8 cellular contexts compared by ENCODE assay signal in genomic region chr18:62663731-62664336, GRCh38. TPM values are rescaled to one million over a fixed set of nuclear protein-coding genes. Genes with fewer than 3 reads are reported as not detected.
DNase-seq lines count a peak whose midpoint lies in the region; ATAC-seq and TF ChIP-seq lines count a peak whose summit lies in the region.

No MANE protein-coding gene starts in this region.

- H3K9me3 Mint-ChIP-seq in WTC11: no peaks in the 10 kb centered on the region

- peak overlapping the region; percentile 45 for H3K27ac ChIP-seq in PC-9

- ATAC-seq in GM18517 (IDR thresholded peaks at IDR 0.05; ENCODE audit: unreplicated experiment): peak; percentile 86
- ATAC-seq in HG02610 (IDR thresholded peaks at IDR 0.05; ENCODE audit: unreplicated experiment): peak; percentile 97
- no peak for ATAC-seq in WTC11

- H3F3A ChIP-seq in PC-9 (ENCODE audit: insufficient read depth, low read depth): peaks cover 18% of the 10 kb centered on the region; the same call in 1 of the 2 replicates

- no peaks in the 10 kb centered on the region for H3K9me2 ChIP-seq in PC-9 (ENCODE audit: insufficient read depth)

- peaks cover 4% of the 10 kb centered on the region; the same call in 1 of the 2 replicates for H3K4me1 Mint-ChIP-seq in WTC11

- H3K4me3 ChIP-seq in PC-9: no peak overlapping the region

- H4K20me1 ChIP-seq in PC-9 (ENCODE audit: insufficient read depth): no peaks in the 10 kb centered on the region

- CTCF ChIA-PET in PC-9 (lab: Charles Lee): no interaction called here
- CTCF ChIA-PET in WTC11 (lab: Charles Lee): interaction anchor here (0.6 to 0.9 kb wide), 2 partner anchors 46 to 352 kb away, joined by 3 to 4 read pairs; no protein-coding TSS in a partner anchor

- H3K27ac Mint-ChIP-seq in WTC11: no peak overlapping the region

- peaks cover 21% of the 10 kb centered on the region for H3K4me1 ChIP-seq in PC-9 (replicated peaks; ENCODE audit: insufficient read depth)

- no peaks in the 10 kb centered on the region for H3K36me3 ChIP-seq in PC-9 (ENCODE audit: low read depth)

- peak overlapping the region; percentile 56 for H3K4me2 ChIP-seq in PC-9

- no peaks in the 10 kb centered on the region for H3K27me3 ChIP-seq in PC-9 (ENCODE audit: insufficient read depth, low read depth)

- no peaks in the 10 kb centered on the region for H3K9me3 ChIP-seq in PC-9 (ENCODE audit: insufficient read depth, low read depth)

- no peaks in the 10 kb centered on the region for H3K36me3 Mint-ChIP-seq in WTC11

- POLR2A ChIA-PET in PC-9 (lab: Charles Lee; ENCODE audit: unreplicated experiment): no interaction called here
- POLR2A ChIA-PET in WTC11 (lab: Charles Lee): no interaction called here

- peak; percentile 23 to 75 for DNase-seq in PC-9
- DNase-seq in islet precursor cell: peak; percentile 81
- DNase-seq in NCI-H1436 (lab: John Stamatoyannopoulos, UW): no peak
- no peak for DNase-seq in NCI-H524 (lab: John Stamatoyannopoulos, UW)
- DNase-seq in activated CD4-positive, alpha-beta T cell treated with anti-CD3 and anti-CD28 coated beads for 4 hours: no peak
- no peak for DNase-seq in WTC11 (ENCODE audit: low spot score)

- no TSS peak for BruUV-seq in PC-9 (replicated peaks; lab: Mats Ljungman, UMichigan)

- no peak for TF ChIP-seq CTCF in PC-9 (conservative IDR thresholded peaks at IDR 0.05)
- no peak for TF ChIP-seq CTCF in WTC11 (IDR thresholded peaks at IDR 0.05)

- intact Hi-C loops in PC-9 (cut with micrococcal nuclease; ENCODE audit: unreplicated experiment): no loop called here

- no peak overlapping the region for H3K4me3 Mint-ChIP-seq in WTC11

- no peaks in the 10 kb centered on the region for H3K79me2 ChIP-seq in PC-9 (ENCODE audit: low read depth)

- H3K27me3 Mint-ChIP-seq in WTC11 (ENCODE audit: low read depth): no peaks in the 10 kb centered on the region

- H2AFZ ChIP-seq in PC-9: 0 out of 2 replicates have a peak overlapping the region, but pooled peaks have one; percentile 12

TF ChIP-seq in WTC11, 78 proteins besides CTCF, POLR2A, EP300 and RAD21:
- TF ChIP-seq CBFB (CRISPR knock-in tag; IDR thresholded peaks at IDR 0.05; ENCODE audit: low read depth) (no peak), ZNF232 (CRISPR knock-in tag; IDR thresholded peaks at IDR 0.05) (no peak), ZNF138 (CRISPR knock-in tag; conservative IDR thresholded peaks at IDR 0.05) (no peak)
- TF ChIP-seq, protein P1, sequence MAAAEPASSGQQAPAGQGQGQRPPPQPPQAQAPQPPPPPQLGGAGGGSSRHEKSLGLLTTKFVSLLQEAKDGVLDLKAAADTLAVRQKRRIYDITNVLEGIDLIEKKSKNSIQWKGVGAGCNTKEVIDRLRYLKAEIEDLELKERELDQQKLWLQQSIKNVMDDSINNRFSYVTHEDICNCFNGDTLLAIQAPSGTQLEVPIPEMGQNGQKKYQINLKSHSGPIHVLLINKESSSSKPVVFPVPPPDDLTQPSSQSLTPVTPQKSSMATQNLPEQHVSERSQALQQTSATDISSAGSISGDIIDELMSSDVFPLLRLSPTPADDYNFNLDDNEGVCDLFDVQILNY (CRISPR knock-in tag; IDR thresholded peaks at IDR 0.05): no peak
TF ChIP-seq in WTC11: peak in this region for 0.

RNA-seq across cellular contexts. Expression of gene PHLPP1, which starts 51.5 kb away (rescaled TPM):
- total RNA-seq in PC-9 (2021) (21.1 and 21.3 TPM in 2 replicates), WTC11 (2021) (49.1 to 52.0 TPM (median 49.5 TPM) in 3 replicates)

Comparison
In these comparisons a context has a peak if more than half of its experiments do, and no peak if none do; other contexts are left out.
1. DNase-seq: peak in PC-9 (2 of 2) and islet precursor cell (single experiment); none in NCI-H1436 (single experiment), NCI-H524 (0 of 2), activated CD4-positive, alpha-beta T cell treated with anti-CD3 and anti-CD28 coated beads for 4 hours (0 of 2) and WTC11 (single experiment).